ENCODE assay signal across 22 cellular contexts in genomic region chr2:124323321-124323720, GRCh38.
DNase-seq lines count a peak whose midpoint lies in the region; FAIRE-seq and TF ChIP-seq lines count a peak whose summit lies in the region.
"Had no signal": no experiment of that assay in that cellular context is flagged by ENCODE, and none has a peak within 500 bp of the region (broad histone marks: within the 10 kb centered on the region; RNA-seq: fewer than 3 reads in every experiment).

No MANE protein-coding gene starts in this region.

- no peaks in the 10 kb centered on the region for H3K27me3 Mint-ChIP-seq in progenitor cell of endocrine pancreas
- H3K27me3 Mint-ChIP-seq in mesothelial cell of epicardium (ENCODE audit: low read depth) = peaks cover 4% of the 10 kb centered on the region
- H3K27me3 Mint-ChIP-seq: activated naive CD8-positive, alpha-beta T cell treated with anti-CD3 and anti-CD28 coated beads for 36 hours had no signal

- no peak overlapping the region; the same call in 1 of the 2 replicates for H2BK5ac ChIP-seq in H1 (ENCODE audit: low read depth, low read length)

- H3K9me3 Mint-ChIP-seq in progenitor cell of endocrine pancreas (ENCODE audit: low read depth) (peaks cover 7% of the 10 kb centered on the region), mesothelial cell of epicardium (no peaks in the 10 kb centered on the region)

- H3K4ac ChIP-seq in H1 (replicated peaks; ENCODE audit: insufficient read length, low read depth, low read length) = peak overlapping the region; percentile 8

- CTCF ChIA-PET in H1 (lab: Charles Lee; ENCODE audit: partially characterized antibody) = no interaction called here

- TF ChIP-seq POLR2A in H1 (IDR thresholded peaks at IDR 0.05; ENCODE audit: control extremely low read depth in 1 of 2, low read depth in 2 of 2, low read length in 2 of 2) = no peak

- no peak overlapping the region for H3K4me3 ChIP-seq in H1 (ENCODE audit: extremely low read depth in 1 of 4, insufficient read depth in 2 of 4, low read depth in 3 of 4, low read length in 4 of 4)
- H3K4me3 ChIP-seq in tibial artery = no peak overlapping the region
- H3K4me3 ChIP-seq: esophagus muscularis mucosa, sigmoid colon had no signal

- FAIRE-seq in H1 (lab: Jason Lieb, UNC) = no peak
- FAIRE-seq: D721Med had no signal

- TF ChIP-seq CTCF in H1 (IDR thresholded peaks at IDR 0.05; ENCODE audit: control extremely low read depth in 1 of 3, insufficient read depth in 1 of 3, low read depth in 1 of 3, low read length in 3 of 3) (no peak), tibial artery (IDR thresholded peaks at IDR 0.05) (no peak), progenitor cell of endocrine pancreas (IDR thresholded peaks at IDR 0.05; ENCODE audit: unreplicated experiment) (no peak), mesothelial cell of epicardium (IDR thresholded peaks at IDR 0.05; ENCODE audit: unreplicated experiment) (no peak)

- H3K9ac ChIP-seq in H1 (replicated peaks in 1 of 4; ENCODE audit: extremely low read depth in 1 of 4, low read depth in 3 of 4, low read length in 3 of 4) = no peak overlapping the region
- H3K9ac ChIP-seq: SK-N-SH had no signal

- no peak for TF ChIP-seq EP300 in H1 (IDR thresholded peaks at IDR 0.05; ENCODE audit: borderline replicate concordance in 1 of 2, low read depth in 2 of 2, low read length in 2 of 2)

- no peak overlapping the region for H3K56ac ChIP-seq in H1 (replicated peaks; ENCODE audit: insufficient read length, low read depth, low read length)

- intact Hi-C loops in tibial artery (cut with DNase I; ENCODE audit: low total_unique reads) = no loop called here

- H3K4me2 ChIP-seq in H1 (ENCODE audit: insufficient read depth in 1 of 2, low read depth in 2 of 2, low read length in 2 of 2) = no peak overlapping the region
- H3K4me2 ChIP-seq: SK-N-SH had no signal

- no peak overlapping the region for H2AK5ac ChIP-seq in H1 (ENCODE audit: low read depth, low read length)

- H4K91ac ChIP-seq in H1 (replicated peaks; ENCODE audit: insufficient read length, low read length) = peak overlapping the region; percentile 7

- TF ChIP-seq RAD21 in H1 (IDR thresholded peaks at IDR 0.05 in 1 of 2, conservative IDR thresholded peaks at IDR 0.05 in 1 of 2; ENCODE audit: low read depth in 2 of 2, low read length in 2 of 2) = no peak

- no peak overlapping the region; the same call in 1 of the 2 replicates for H2BK12ac ChIP-seq in H1 (ENCODE audit: low read depth, low read length)

- WGBS in H1 (ENCODE audit: extremely low coverage in 1 of 2, insufficient coverage in 1 of 2, insufficient read length in 1 of 2, insufficient replicate concordance in 2 of 2, low coverage in 1 of 2, low lambda C conversion rate in 2 of 2, missing lambda C conversion rate in 1 of 2), 2 experiments = 97% methylated on average over 2 of the region's 2 CpGs; no CpG with 5 or more reads in 1 of the 2 experiments

- H3K79me2 ChIP-seq in H1 (ENCODE audit: control insufficient read depth in 1 of 2, insufficient read depth in 2 of 2, low read length in 2 of 2) = no peaks in the 10 kb centered on the region

- no peak overlapping the region for H2BK120ac ChIP-seq in H1 (replicated peaks; ENCODE audit: low read depth, low read length)

- H3K4me3 Mint-ChIP-seq in progenitor cell of endocrine pancreas (ENCODE audit: low read depth) (no peak overlapping the region), mesothelial cell of epicardium (no peak overlapping the region)
- H3K4me3 Mint-ChIP-seq: activated naive CD8-positive, alpha-beta T cell treated with anti-CD3 and anti-CD28 coated beads for 36 hours; CD14-positive monocyte; natural killer cell had no signal

- H3K27ac ChIP-seq in H1 (ENCODE audit: low read depth, low read length) (no peak overlapping the region), tibial artery (no peak overlapping the region)
- H3K27ac ChIP-seq: esophagus muscularis mucosa, sigmoid colon had no signal

- no peaks in the 10 kb centered on the region for H4K20me1 ChIP-seq in H1 (replicated peaks in 1 of 2; ENCODE audit: control insufficient read depth in 1 of 2, insufficient read depth in 2 of 2, low read length in 2 of 2)

- no peak overlapping the region for H3K27ac Mint-ChIP-seq in progenitor cell of endocrine pancreas
- H3K27ac Mint-ChIP-seq in mesothelial cell of epicardium = no peak overlapping the region
- H3K27ac Mint-ChIP-seq: activated naive CD8-positive, alpha-beta T cell treated with anti-CD3 and anti-CD28 coated beads for 36 hours; CD14-positive monocyte; natural killer cell had no signal

- H3K27me3 ChIP-seq in H1 (replicated peaks in 1 of 4; ENCODE audit: control insufficient read depth in 3 of 4, extremely low read depth in 1 of 4, insufficient read depth in 3 of 4, low read length in 3 of 4) = no peaks in the 10 kb centered on the region
- H3K27me3 ChIP-seq in tibial artery = no peaks in the 10 kb centered on the region
- H3K27me3 ChIP-seq: esophagus muscularis mucosa, sigmoid colon had no signal

- H3K4me1 Mint-ChIP-seq in progenitor cell of endocrine pancreas (ENCODE audit: low read depth) (peaks cover 13% of the 10 kb centered on the region), mesothelial cell of epicardium (peaks cover 10% of the 10 kb centered on the region)
- H3K4me1 Mint-ChIP-seq: activated naive CD8-positive, alpha-beta T cell treated with anti-CD3 and anti-CD28 coated beads for 36 hours; CD14-positive monocyte had no signal

- H3K23me2 ChIP-seq in H1 (ENCODE audit: low read depth, low read length) = peaks cover 5% of the 10 kb centered on the region; the same call in 1 of the 2 replicates

- no peak overlapping the region for H3K14ac ChIP-seq in H1 (ENCODE audit: insufficient read length)

- H3K36me3 Mint-ChIP-seq in progenitor cell of endocrine pancreas (ENCODE audit: insufficient read depth) = no peaks in the 10 kb centered on the region
- H3K36me3 Mint-ChIP-seq in mesothelial cell of epicardium = no peaks in the 10 kb centered on the region
- H3K36me3 Mint-ChIP-seq: activated naive CD8-positive, alpha-beta T cell treated with anti-CD3 and anti-CD28 coated beads for 36 hours; CD14-positive monocyte had no signal

- no peaks in the 10 kb centered on the region for H3K9me3 ChIP-seq in H1 (ENCODE audit: insufficient read depth in 2 of 2, low read depth in 1 of 2, low read length in 1 of 2)
- no peaks in the 10 kb centered on the region for H3K9me3 ChIP-seq in tibial artery
- H3K9me3 ChIP-seq: esophagus muscularis mucosa, sigmoid colon, SK-N-SH had no signal

- peak; percentile 72 for DNase-seq in DMS53 (lab: John Stamatoyannopoulos, UW)
- peak; percentile 42 for DNase-seq in HT1080 (ENCODE audit: low read depth)
- DNase-seq in H1 (ENCODE audit: low read depth in 1 of 2, low spot score in 2 of 2) = no peak
- DNase-seq in kidney tubule cell (ENCODE audit: low spot score) = peak; percentile 29
- DNase-seq in tibial artery = no peak
- no peak for DNase-seq in iPS-NIHi7 (ENCODE audit: extremely low spot score)
- no peak for DNase-seq in progenitor cell of endocrine pancreas (ENCODE audit: low spot score, unreplicated experiment)
- DNase-seq in mesothelial cell of epicardium (ENCODE audit: low spot score in 2 of 2, unreplicated experiment in 2 of 2) = no peak
- DNase-seq: activated CD4-positive, alpha-beta T cell treated with anti-CD3 and anti-CD28 coated beads, Interleukin-2, amount 50 U/mL, for 4 hours; activated naive CD8-positive, alpha-beta T cell treated with anti-CD3 and anti-CD28 coated beads for 36 hours; effector CD8-positive, alpha-beta T cell; glutamatergic neuron; midbrain; natural killer cell; NCI-H1105 treated with DMSO at 0.1 percent for 48 hours; NCI-H2081 treated with DMSO at 0.1 percent for 48 hours; NCI-H510A treated with DMSO at 0.1 percent for 48 hours; sigmoid colon; SK-N-SH had no signal

- H3K4me1 ChIP-seq in H1 (replicated peaks in 1 of 4; ENCODE audit: control insufficient read depth in 3 of 4, insufficient read depth in 4 of 4, low read length in 3 of 4) = peaks cover 0 to 8% (median 3%) of the 10 kb centered on the region in 4 experiments; a peak in 3 of 7 replicates
- H3K4me1 ChIP-seq in tibial artery = no peaks in the 10 kb centered on the region
- H3K4me1 ChIP-seq: esophagus muscularis mucosa, sigmoid colon had no signal

- H3K36me3 ChIP-seq in H1 (ENCODE audit: control insufficient read depth in 2 of 4, insufficient read depth in 4 of 4, low read length in 3 of 4) = no peaks in the 10 kb centered on the region
- H3K36me3 ChIP-seq in tibial artery = no peaks in the 10 kb centered on the region
- H3K36me3 ChIP-seq: esophagus muscularis mucosa, sigmoid colon had no signal

- H4K5ac ChIP-seq in H1 (ENCODE audit: insufficient read length, low read depth, low read length) = no peak overlapping the region

- no peak overlapping the region for H2BK15ac ChIP-seq in H1 (ENCODE audit: low read length)

- H3K79me1 ChIP-seq in H1 (ENCODE audit: low read depth, low read length) = no peaks in the 10 kb centered on the region

- no peak overlapping the region for H3K23ac ChIP-seq in H1 (ENCODE audit: insufficient read length)

- no peak overlapping the region for H2AFZ ChIP-seq in H1 (ENCODE audit: low read length)

- H2BK20ac ChIP-seq in H1 (ENCODE audit: low read length) = no peak overlapping the region

- POLR2A ChIA-PET in H1 (lab: Charles Lee; ENCODE audit: partially characterized antibody) = no interaction called here

- no peak overlapping the region; the same call in 1 of the 2 replicates for H3K18ac ChIP-seq in H1 (ENCODE audit: extremely low read depth, low read length)

- H4K8ac ChIP-seq in H1 (ENCODE audit: extremely low read depth, insufficient read depth, low read length) = no peak overlapping the region

TF ChIP-seq in H1, 55 proteins besides CTCF, POLR2A, EP300 and RAD21 (continues in another document):
- TF ChIP-seq KDM4A (IDR thresholded peaks at IDR 0.05; ENCODE audit: low read depth, low read length, severe bottlenecking) (no peak), SRF (IDR thresholded peaks at IDR 0.05; ENCODE audit: low read depth, low read length) (no peak), RFX5 (IDR thresholded peaks at IDR 0.05; ENCODE audit: borderline replicate concordance, low read depth, low read length) (no peak), ASH2L (IDR thresholded peaks at IDR 0.05; ENCODE audit: low read length) (no peak), USF2 (IDR thresholded peaks at IDR 0.05; ENCODE audit: low read length) (no peak)

Comparison
In these comparisons a context has a peak if more than half of its experiments do, and no peak if none do; other contexts are left out.
1. DNase-seq: peak in DMS53 (single experiment), HT1080 (single experiment) and kidney tubule cell (single experiment); none in H1 (0 of 2), tibial artery (0 of 2), iPS-NIHi7 (single experiment), progenitor cell of endocrine pancreas (single experiment) and mesothelial cell of epicardium (0 of 2).